6 cellular contexts compared by ENCODE assay signal in genomic region chr1:109249654-109250401, GRCh38. TPM values are rescaled to one million over a fixed set of nuclear protein-coding genes. Genes with fewer than 3 reads are reported as not detected.
A peak's percentile ranks its signal among the peaks of the same experiment; 100 is the strongest.
DNase-seq lines count a peak whose midpoint lies in the region; ATAC-seq and TF ChIP-seq lines count a peak whose summit lies in the region.

No MANE protein-coding gene starts in this region.

- H3K4me3 Mint-ChIP-seq in GM23338: peak overlapping the region; percentile 70
- peak overlapping the region; percentile 37 for H3K4me3 Mint-ChIP-seq in activated CD4-positive, alpha-beta memory T cell treated with anti-CD3 and anti-CD28 coated beads, Interleukin-2, amount 10 ng/mL, durations not matched to agents 7 days and 5 days

- H3K36me3 Mint-ChIP-seq in GM23338 (ENCODE audit: low read depth): peaks cover 28% of the 10 kb centered on the region
- no peaks in the 10 kb centered on the region for H3K36me3 Mint-ChIP-seq in activated CD4-positive, alpha-beta memory T cell treated with anti-CD3 and anti-CD28 coated beads, Interleukin-2, amount 10 ng/mL, durations not matched to agents 7 days and 5 days (ENCODE audit: low read depth)

- ATAC-seq in GM23338 (peak; percentile 10; the same call in 2 of the 3 replicates), lower lobe of right lung (peak; percentile 4 to 17)

- no peak overlapping the region for H3K27ac Mint-ChIP-seq in GM23338
- no peak overlapping the region for H3K27ac Mint-ChIP-seq in activated CD4-positive, alpha-beta memory T cell treated with anti-CD3 and anti-CD28 coated beads, Interleukin-2, amount 10 ng/mL, durations not matched to agents 7 days and 5 days

- H3K9me3 Mint-ChIP-seq in GM23338: peaks cover 17% of the 10 kb centered on the region; the same call in 2 of the 3 replicates
- no peaks in the 10 kb centered on the region for H3K9me3 Mint-ChIP-seq in activated CD4-positive, alpha-beta memory T cell treated with anti-CD3 and anti-CD28 coated beads, Interleukin-2, amount 10 ng/mL, durations not matched to agents 7 days and 5 days

- H3K27me3 ChIP-seq in BLaER1 treated with 17β-estradiol and CSF1 and Interleukin-3, amounts not matched to agents 10 nM and 100 nM: peaks cover 0 to 17% (median 7%) of the 10 kb centered on the region in 11 experiments; a peak in 8 of 22 replicates
- H3K27me3 ChIP-seq in GM23338 (ENCODE audit: insufficient read depth) (peaks cover 12% of the 10 kb centered on the region), lower lobe of right lung (ENCODE audit: low read depth) (peaks cover 6% of the 10 kb centered on the region)

- peaks cover 25% of the 10 kb centered on the region for H3K27me3 Mint-ChIP-seq in GM23338 (ENCODE audit: insufficient read depth, low read depth, poor library complexity)
- H3K27me3 Mint-ChIP-seq in activated CD4-positive, alpha-beta memory T cell treated with anti-CD3 and anti-CD28 coated beads, Interleukin-2, amount 10 ng/mL, durations not matched to agents 7 days and 5 days: peaks cover 23% of the 10 kb centered on the region

- intact Hi-C loops in lower lobe of right lung (cut with DNase I): no loop called here

- POLR2A ChIA-PET in activated CD4-positive, alpha-beta memory T cell treated with anti-CD3 and anti-CD28 coated beads, Interleukin-2, amount 10 ng/mL, durations not matched to agents 7 days and 5 days (lab: Charles Lee): interaction anchor here (1.3 to 2.2 kb wide), 5 partner anchors 11 to 298 kb away, joined by 3 to 7 read pairs (median 4); partner anchors contain the start of genes ATXN7L2 and GNAI3

- H3K79me2 ChIP-seq in GM23338 (replicated peaks; ENCODE audit: insufficient read depth): peaks cover 8% of the 10 kb centered on the region; the same call in 1 of the 2 replicates

- H3K9me3 ChIP-seq in BLaER1 treated with 17β-estradiol and CSF1 and Interleukin-3, amounts not matched to agents 10 nM and 100 nM (replicated peaks in 1 of 11): no peaks in the 10 kb centered on the region; a peak in 1 of 22 replicates
- no peaks in the 10 kb centered on the region for H3K9me3 ChIP-seq in lower lobe of right lung

- no peak overlapping the region for H2AFZ ChIP-seq in GM23338

- no peak for TF ChIP-seq CTCF in GM23338 (conservative IDR thresholded peaks at IDR 0.05; ENCODE audit: low read depth in 2 of 2)
- TF ChIP-seq CTCF in lower lobe of right lung (IDR thresholded peaks at IDR 0.05): no peak

- no peaks in the 10 kb centered on the region for H3K9me2 ChIP-seq in GM23338 (ENCODE audit: insufficient read depth)

- peaks cover 29 to 67% (median 60%) of the 10 kb centered on the region in 10 experiments for H3K4me1 ChIP-seq in BLaER1 treated with 17β-estradiol and CSF1 and Interleukin-3, amounts not matched to agents 10 nM and 100 nM
- H3K4me1 ChIP-seq in GM23338 (ENCODE audit: insufficient read depth): peaks cover 30% of the 10 kb centered on the region
- peaks cover 24% of the 10 kb centered on the region for H3K4me1 ChIP-seq in lower lobe of right lung

- H3K36me3 ChIP-seq in BLaER1 treated with 17β-estradiol and CSF1 and Interleukin-3, amounts not matched to agents 10 nM and 100 nM: no peaks in the 10 kb centered on the region
- H3K36me3 ChIP-seq in GM23338 (ENCODE audit: insufficient read depth): no peaks in the 10 kb centered on the region
- H3K36me3 ChIP-seq in lower lobe of right lung: no peaks in the 10 kb centered on the region

- H3F3A ChIP-seq in GM23338 (replicated peaks; ENCODE audit: low read depth): no peaks in the 10 kb centered on the region

- peak overlapping the region in 10 of 11 experiments; percentile 28 to 60 (median 48); a peak in 18 of 22 replicates for H3K27ac ChIP-seq in BLaER1 treated with 17β-estradiol and CSF1 and Interleukin-3, amounts not matched to agents 10 nM and 100 nM
- H3K27ac ChIP-seq in GM23338 (ENCODE audit: low read depth) (no peak overlapping the region), lower lobe of right lung (no peak overlapping the region)

- H3K4me2 ChIP-seq in BLaER1 treated with 17β-estradiol and CSF1 and Interleukin-3, amounts not matched to agents 10 nM and 100 nM: peak overlapping the region; percentile 92 to 100 (median 99)
- peak overlapping the region; percentile 84 for H3K4me2 ChIP-seq in GM23338

- peaks cover 0 to 9% (median 0%) of the 10 kb centered on the region in 11 experiments; a peak in 5 of 22 replicates for H4K20me1 ChIP-seq in BLaER1 treated with 17β-estradiol and CSF1 and Interleukin-3, amounts not matched to agents 10 nM and 100 nM
- no peaks in the 10 kb centered on the region for H4K20me1 ChIP-seq in GM23338 (replicated peaks; ENCODE audit: insufficient read depth)

- H3K4me3 ChIP-seq in BLaER1 treated with 17β-estradiol and CSF1 and Interleukin-3, amounts not matched to agents 10 nM and 100 nM: peak overlapping the region; percentile 76 to 88 (median 82)
- H3K4me3 ChIP-seq in GM23338 (peak overlapping the region; percentile 57), lower lobe of right lung (peak overlapping the region; percentile 59)

- DNase-seq in GM23338 (ENCODE audit: low spot score) (peak; percentile 51), lower lobe of right lung (no peak), HuH-7.5 (ENCODE audit: low spot score) (no peak), NCI-H345 (lab: John Stamatoyannopoulos, UW) (no peak)
- no peak for DNase-seq in activated CD4-positive, alpha-beta memory T cell treated with anti-CD3 and anti-CD28 coated beads, Interleukin-2, amount 10 ng/mL, durations not matched to agents 7 days and 5 days

- CTCF ChIA-PET in activated CD4-positive, alpha-beta memory T cell treated with anti-CD3 and anti-CD28 coated beads, Interleukin-2, amount 10 ng/mL, durations not matched to agents 7 days and 5 days (lab: Charles Lee): interaction anchor here (1.0 to 1.4 kb wide), 2 partner anchors 10 to 152 kb away, joined by 4 read pairs; no protein-coding TSS in a partner anchor

- H3K9ac ChIP-seq in BLaER1 treated with 17β-estradiol and CSF1 and Interleukin-3, amounts not matched to agents 10 nM and 100 nM: peak overlapping the region; percentile 70 to 83 (median 79)

- H3K4me1 Mint-ChIP-seq in GM23338: peaks cover 20% of the 10 kb centered on the region
- peaks cover 6% of the 10 kb centered on the region for H3K4me1 Mint-ChIP-seq in activated CD4-positive, alpha-beta memory T cell treated with anti-CD3 and anti-CD28 coated beads, Interleukin-2, amount 10 ng/mL, durations not matched to agents 7 days and 5 days

TF ChIP-seq in GM23338, 12 proteins besides CTCF, POLR2A, EP300 and RAD21:
- no peak for TF ChIP-seq ZNF114 (CRISPR knock-in tag; IDR thresholded peaks at IDR 0.05)
- TF ChIP-seq JUNB (IDR thresholded peaks at IDR 0.05; ENCODE audit: unreplicated experiment): no peak
- TF ChIP-seq CREB1 (CRISPR knock-in tag; IDR thresholded peaks at IDR 0.05; ENCODE audit: low read depth): no peak
- TF ChIP-seq STAT1 (IDR thresholded peaks at IDR 0.05; ENCODE audit: unreplicated experiment): no peak
- no peak for TF ChIP-seq ZNF331 (CRISPR knock-in tag; IDR thresholded peaks at IDR 0.05; ENCODE audit: low read depth)
- TF ChIP-seq ETS1 (IDR thresholded peaks at IDR 0.05): no peak

RNA-seq across cellular contexts. Expression of gene CELSR2, which starts 0.5 kb away (rescaled TPM):
- 30.4 and 35.1 TPM in 2 replicates for total RNA-seq in GM23338 (2014; rRNA removed; shearing (Covaris generic))
- polyA plus RNA-seq in GM23338 (2016; fragmentation: Nextera tagmentation; extraction: Ambion mirVana): 11.1 and 11.2 TPM in 2 replicates
- total RNA-seq in activated CD4-positive, alpha-beta memory T cell treated with anti-CD3 and anti-CD28 coated beads, Interleukin-2, amount 10 ng/mL, durations not matched to agents 7 days and 5 days: 1 to 10 TPM; 2.0 to 2.2 TPM
- total RNA-seq in lower lobe of right lung: 7.2 TPM

RNA-seq across cellular contexts. Expression of gene PSRC1, which starts 33.1 kb away (rescaled TPM):
- total RNA-seq in GM23338 (2014; rRNA removed; shearing (Covaris generic)): 50.6 and 61.1 TPM in 2 replicates
- 51.4 and 55.0 TPM in 2 replicates for polyA plus RNA-seq in GM23338 (2016; fragmentation: Nextera tagmentation; extraction: Ambion mirVana)
- 10 to 100 TPM; 27.0 to 28.7 TPM for total RNA-seq in activated CD4-positive, alpha-beta memory T cell treated with anti-CD3 and anti-CD28 coated beads, Interleukin-2, amount 10 ng/mL, durations not matched to agents 7 days and 5 days
- total RNA-seq in lower lobe of right lung: 4.2 TPM

RNA-seq across cellular contexts. Expression of gene SARS1, which starts 36.1 kb away (rescaled TPM):
- 166 and 168 TPM in 2 replicates for total RNA-seq in GM23338 (2014; rRNA removed; shearing (Covaris generic))
- 125 and 141 TPM in 2 replicates for polyA plus RNA-seq in GM23338 (2016; fragmentation: Nextera tagmentation; extraction: Ambion mirVana)
- 100 to 1,000 TPM; 193 to 195 TPM for total RNA-seq in activated CD4-positive, alpha-beta memory T cell treated with anti-CD3 and anti-CD28 coated beads, Interleukin-2, amount 10 ng/mL, durations not matched to agents 7 days and 5 days
- 188 TPM for total RNA-seq in lower lobe of right lung

RNA-seq across cellular contexts. Expression of gene MYBPHL, which starts 57.0 kb away (rescaled TPM):
- not detected in 2 replicates for total RNA-seq in GM23338 (2014; rRNA removed; shearing (Covaris generic))
- 0.68 TPM in 1 of 2 replicates, not detected in the other for polyA plus RNA-seq in GM23338 (2016; fragmentation: Nextera tagmentation; extraction: Ambion mirVana)
- not detected for total RNA-seq in activated CD4-positive, alpha-beta memory T cell treated with anti-CD3 and anti-CD28 coated beads, Interleukin-2, amount 10 ng/mL, durations not matched to agents 7 days and 5 days
- 2.8 TPM for total RNA-seq in lower lobe of right lung

Comparison
In these comparisons a context has a peak if more than half of its experiments do, and no peak if none do; other contexts are left out.
1. H3K27ac ChIP-seq: peak in BLaER1 treated with 17β-estradiol and CSF1 and Interleukin-3, amounts not matched to agents 10 nM and 100 nM (10 of 11); none in GM23338 (single experiment) and lower lobe of right lung (single experiment).
2. Peak in every context shown above with its lines, with median percentiles within 50 percentile points of each other: H3K4me3 ChIP-seq.